Comparison of ENCODE assay signal across 20 cellular contexts in the genomic region with DNA sequence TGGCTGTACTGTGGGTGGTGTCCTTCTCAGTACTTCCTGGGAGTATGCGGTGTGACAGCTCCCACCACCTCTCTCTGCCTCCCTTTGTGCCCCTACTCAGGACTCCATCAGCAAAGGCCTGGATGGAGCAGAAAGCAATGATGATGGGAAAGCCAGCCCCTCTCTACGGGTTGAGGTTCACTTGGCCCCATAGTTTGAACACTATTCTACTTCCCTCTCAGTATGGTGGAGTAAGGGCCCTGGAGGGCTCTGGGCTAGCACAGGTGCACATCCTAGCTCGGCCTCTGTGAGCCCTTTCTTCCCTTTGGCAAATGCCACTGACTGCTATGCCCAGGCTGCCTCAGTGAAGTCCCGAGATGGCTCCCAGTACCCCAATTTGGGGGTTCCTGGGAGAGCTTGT.
"Had no signal": no experiment of that assay in that cellular context is flagged by ENCODE, and none has a peak within 500 bp of the region (broad histone marks: within the 10 kb centered on the region; RNA-seq: fewer than 3 reads in every experiment).

No MANE protein-coding gene starts in this region.

- H3K36me3 Mint-ChIP-seq: mesothelial cell of epicardium; naive B cell; naive thymus-derived CD8-positive, alpha-beta T cell had no signal

- H3K4me3 ChIP-seq: esophagus squamous epithelium, gastrocnemius medialis, heart right ventricle, left lung, lower lobe of right lung, mucosa of descending colon had no signal

- H3K36me3 ChIP-seq: esophagus squamous epithelium, gastrocnemius medialis, heart right ventricle, left lung had no signal

- H3K27me3 Mint-ChIP-seq: dendritic cell treated with granulocyte-macrophage colony-stimulating factor and Interleukin-4, amounts not matched to agents 40 ng/mL and 50 ng/mL, for 4 days; effector memory CD8-positive, alpha-beta T cell; naive thymus-derived CD8-positive, alpha-beta T cell had no signal

- H3K27ac ChIP-seq: epithelial cell of prostate, gastrocnemius medialis, heart right ventricle, left lung, lower lobe of right lung had no signal

- H3K9me3 ChIP-seq: esophagus squamous epithelium, gastrocnemius medialis, heart right ventricle, left lung, lower lobe of right lung, mucosa of descending colon had no signal

- DNase-seq: cortex of kidney; effector CD8-positive, alpha-beta T cell; endodermal cell; esophagus squamous epithelium; foreskin melanocyte; gastrocnemius medialis; glutamatergic neuron; heart right ventricle; left cardiac atrium; left lung; left ventricle myocardium superior; lower lobe of right lung had no signal

- H3K27ac Mint-ChIP-seq: endodermal cell, mesothelial cell of epicardium, naive B cell had no signal

- ATAC-seq: esophagus mucosa had no signal

- H3K4me3 Mint-ChIP-seq: dendritic cell treated with granulocyte-macrophage colony-stimulating factor and Interleukin-4, amounts not matched to agents 40 ng/mL and 50 ng/mL, for 4 days; effector memory CD8-positive, alpha-beta T cell; endodermal cell; mesothelial cell of epicardium; naive B cell; naive thymus-derived CD8-positive, alpha-beta T cell had no signal

- H3K27me3 ChIP-seq: esophagus squamous epithelium, gastrocnemius medialis, left lung had no signal

- H3K9me3 Mint-ChIP-seq: dendritic cell treated with granulocyte-macrophage colony-stimulating factor and Interleukin-4, amounts not matched to agents 40 ng/mL and 50 ng/mL, for 4 days; effector memory CD8-positive, alpha-beta T cell; naive thymus-derived CD8-positive, alpha-beta T cell had no signal
